Comparison of ENCODE assay signal across 8 cellular contexts in the genomic region with DNA sequence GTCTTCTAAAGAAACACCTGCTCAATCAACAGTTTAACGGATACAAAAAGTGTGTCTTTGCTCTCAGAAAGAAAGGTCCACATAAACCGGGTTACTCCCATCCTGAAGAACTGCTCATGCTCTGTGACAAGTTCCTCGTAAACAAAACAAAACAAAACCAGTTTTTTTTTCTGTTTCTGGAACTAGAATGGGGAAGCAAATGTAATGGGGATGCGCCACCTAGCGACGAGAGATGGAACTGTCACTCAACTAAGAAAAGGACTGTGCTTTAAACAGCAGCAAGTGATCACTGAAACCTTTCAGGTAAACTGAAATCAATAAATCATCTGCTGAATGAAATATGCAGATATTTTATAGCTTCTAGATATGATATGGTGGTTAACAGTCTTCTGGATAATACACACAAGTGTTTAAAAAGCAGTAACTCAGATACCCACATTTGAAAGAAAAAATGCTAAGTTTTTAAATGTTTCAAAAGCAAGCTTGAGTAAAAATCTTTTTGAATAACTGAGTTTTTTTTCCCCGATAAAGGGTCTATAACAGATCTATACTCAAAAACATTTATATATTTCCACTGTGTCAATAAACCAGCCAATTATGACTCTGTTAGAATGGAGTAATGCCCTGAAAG. TPM values are rescaled to one million over a fixed set of nuclear protein-coding genes. Genes with fewer than 3 reads are reported as not detected.
DNase-seq lines count a peak whose midpoint lies in the region; ATAC-seq and TF ChIP-seq lines count a peak whose summit lies in the region.

No MANE protein-coding gene starts in this region.

- no peak overlapping the region for H2AFZ ChIP-seq in neural progenitor cell (replicated peaks)

- peak overlapping the region; percentile 87 for H3K27ac Mint-ChIP-seq in activated T-helper 17 cell treated with anti-CD3 and anti-CD28 coated beads, Interleukin-2, amount 50 U/mL, for 72 hours
- no peak overlapping the region for H3K27ac Mint-ChIP-seq in neural progenitor cell

- peaks cover 86% of the 10 kb centered on the region for H3K36me3 Mint-ChIP-seq in activated T-helper 17 cell treated with anti-CD3 and anti-CD28 coated beads, Interleukin-2, amount 50 U/mL, for 72 hours (ENCODE audit: low read depth)
- peaks cover 11% of the 10 kb centered on the region for H3K36me3 Mint-ChIP-seq in neural progenitor cell

- no peaks in the 10 kb centered on the region for H3K9me3 Mint-ChIP-seq in activated T-helper 17 cell treated with anti-CD3 and anti-CD28 coated beads, Interleukin-2, amount 50 U/mL, for 72 hours
- H3K9me3 Mint-ChIP-seq in neural progenitor cell = no peaks in the 10 kb centered on the region

- peaks cover 14% of the 10 kb centered on the region for H3F3A ChIP-seq in neural progenitor cell (ENCODE audit: low read depth)

- H3K36me3 ChIP-seq in neural progenitor cell = peaks cover 3% of the 10 kb centered on the region

- peak; percentile 60 for ATAC-seq in activated T-helper 17 cell treated with anti-CD3 and anti-CD28 coated beads, Interleukin-2, amount 50 U/mL, for 72 hours (replicated peaks)

- H3K79me2 ChIP-seq in neural progenitor cell (ENCODE audit: low read depth) = no peaks in the 10 kb centered on the region

- peaks cover 6% of the 10 kb centered on the region for H3K4me1 ChIP-seq in neural progenitor cell

- peak overlapping the region; percentile 63 for H3K27ac ChIP-seq in HL-60 (replicated peaks)
- no peak overlapping the region for H3K27ac ChIP-seq in neural progenitor cell
- H3K27ac ChIP-seq in substantia nigra (ENCODE audit: low read depth, low read length, poor library complexity, severe bottlenecking) = peak overlapping the region; percentile 91

- peak overlapping the region; percentile 58 for H3K4me3 Mint-ChIP-seq in activated T-helper 17 cell treated with anti-CD3 and anti-CD28 coated beads, Interleukin-2, amount 50 U/mL, for 72 hours
- H3K4me3 Mint-ChIP-seq in neural progenitor cell = no peak overlapping the region

- H3K27me3 ChIP-seq in HL-60 (ENCODE audit: insufficient read depth, poor library complexity, severe bottlenecking) (no peaks in the 10 kb centered on the region), neural progenitor cell (no peaks in the 10 kb centered on the region)

- H3K4me2 ChIP-seq in neural progenitor cell = no peak overlapping the region

- TF ChIP-seq CTCF in HL-60 (IDR thresholded peaks at IDR 0.05; ENCODE audit: insufficient read depth, low read length) = peak; percentile 68
- TF ChIP-seq CTCF in fibroblast of pulmonary artery (IDR thresholded peaks at IDR 0.05; ENCODE audit: low read length, missing control alignments) = peak; percentile 91
- TF ChIP-seq CTCF in neural progenitor cell (IDR thresholded peaks at IDR 0.05) = peak; percentile 93

- H4K20me1 ChIP-seq in neural progenitor cell (ENCODE audit: low read depth) = peaks cover 3% of the 10 kb centered on the region

- H3K4me1 Mint-ChIP-seq in activated T-helper 17 cell treated with anti-CD3 and anti-CD28 coated beads, Interleukin-2, amount 50 U/mL, for 72 hours = peaks cover 15% of the 10 kb centered on the region
- H3K4me1 Mint-ChIP-seq in neural progenitor cell = peaks cover 30% of the 10 kb centered on the region

- H3K4me3 ChIP-seq in HL-60 (replicated peaks; ENCODE audit: insufficient read depth, low read length) (no peak overlapping the region), fibroblast of pulmonary artery (replicated peaks; ENCODE audit: low read depth, low read length) (no peak overlapping the region), neural progenitor cell (no peak overlapping the region)

- no peaks in the 10 kb centered on the region for H3K27me3 Mint-ChIP-seq in activated T-helper 17 cell treated with anti-CD3 and anti-CD28 coated beads, Interleukin-2, amount 50 U/mL, for 72 hours
- H3K27me3 Mint-ChIP-seq in neural progenitor cell (ENCODE audit: insufficient read depth, low read depth) = no peaks in the 10 kb centered on the region

- H3K9ac ChIP-seq in neural progenitor cell = no peak overlapping the region

- DNase-seq in activated gamma-delta T cell treated with Interleukin-2 at 50 U/mL for 16 hours = peak; percentile 76
- DNase-seq in activated gamma-delta T cell (lab: John Stamatoyannopoulos, UW) = no peak
- peak; percentile 36 to 73 for DNase-seq in HL-60 (ENCODE audit: low read depth in 1 of 2, low spot score in 1 of 2)
- DNase-seq in RKO (ENCODE audit: low spot score) = peak; percentile 70
- DNase-seq in fibroblast of pulmonary artery (ENCODE audit: low read depth) = peak; percentile 85
- peak; percentile 65 for DNase-seq in neural progenitor cell (ENCODE audit: low spot score)
- DNase-seq in substantia nigra (lab: John Stamatoyannopoulos, UW) = peak in 41 of 49 donors; percentile 6 to 80 (median 51)

- no peaks in the 10 kb centered on the region for H3K9me3 ChIP-seq in neural progenitor cell (ENCODE audit: low read depth)

RNA-seq across cellular contexts. Expression of a gene that starts 10.9 kb away (rescaled TPM):
- total RNA-seq in activated T-helper 17 cell treated with anti-CD3 and anti-CD28 coated beads, Interleukin-2, amount 50 U/mL, for 72 hours = 10 to 100 TPM; 42.6 to 45.6 TPM
- total RNA-seq in neural progenitor cell (ENCODE audit: low replicate concordance) = 41.6 and 58.4 TPM in 2 replicates
